Comparison of ENCODE assay signal across 18 cellular contexts in the genomic region with DNA sequence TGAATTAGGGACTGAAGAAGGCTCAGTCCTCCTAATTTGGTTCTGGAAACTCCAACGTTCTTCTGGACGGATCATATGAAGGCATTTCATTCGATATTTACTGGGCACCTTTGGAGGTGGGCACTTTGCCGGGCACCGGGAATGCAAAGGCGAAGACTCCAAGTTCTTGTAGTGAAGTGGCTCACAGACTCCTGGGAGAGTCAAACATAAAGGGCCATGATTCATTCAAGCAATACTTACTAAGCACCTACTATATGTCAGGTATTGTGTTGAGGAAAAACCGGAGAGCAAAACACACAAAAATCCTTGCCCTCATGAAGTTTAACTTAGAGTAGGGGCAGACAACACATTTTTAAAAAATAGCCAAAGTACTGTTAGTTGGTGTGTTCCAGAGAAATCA. TPM values are rescaled to one million over a fixed set of nuclear protein-coding genes. Genes with fewer than 3 reads are reported as not detected.
"Had no signal": no experiment of that assay in that cellular context is flagged by ENCODE, and none has a peak within 500 bp of the region (broad histone marks: within the 10 kb centered on the region; RNA-seq: fewer than 3 reads in every experiment).

No MANE protein-coding gene starts in this region.

- H3K9me3 ChIP-seq: ascending aorta, gastrocnemius medialis, heart right ventricle, thyroid gland, uterus had no signal

- H3K9me3 Mint-ChIP-seq: stimulated activated memory B cell treated with anti-CD40 and anti-IgM and Interleukin-4, amounts not matched to agents 10 μg/mL and 1 μg/mL and 100 μg/mL, for 72 hours; T-cell had no signal

- H3K27ac Mint-ChIP-seq: nephron; stimulated activated memory B cell treated with anti-CD40 and anti-IgM and Interleukin-4, amounts not matched to agents 10 μg/mL and 1 μg/mL and 100 μg/mL, for 72 hours; T-cell had no signal

- DNase-seq: activated CD4-positive, alpha-beta T cell treated with anti-CD3 and anti-CD28 coated beads for 1 hour; activated CD4-positive, alpha-beta T cell treated with anti-CD3 and anti-CD28 coated beads, Interleukin-2, amount 50 U/mL, for 4 hours; activated naive CD4-positive, alpha-beta T cell; activated T-cell treated with anti-CD3 and anti-CD28 coated beads for 4 hours; gastrocnemius medialis; heart right ventricle; left ventricle myocardium superior; stimulated activated CD4-positive, alpha-beta T cell treated with anti-CD3 and anti-CD28 coated beads, Interleukin-2, amount 100 ng/mL, for 48 hours; T-cell; T1000; uterus had no signal

- ATAC-seq: gastrocnemius medialis; heart right ventricle; left ventricle myocardium superior; stimulated activated memory B cell treated with anti-CD40 and anti-IgM and Interleukin-4, amounts not matched to agents 10 μg/mL and 1 μg/mL and 100 μg/mL, for 72 hours; T-cell had no signal

- H3K4me3 Mint-ChIP-seq: stimulated activated memory B cell treated with anti-CD40 and anti-IgM and Interleukin-4, amounts not matched to agents 10 μg/mL and 1 μg/mL and 100 μg/mL, for 72 hours; T-cell had no signal

- H3K36me3 ChIP-seq: ascending aorta, gastrocnemius medialis, heart right ventricle, thyroid gland, uterus had no signal

- H3K27me3 ChIP-seq: ascending aorta, thyroid gland had no signal

- H3K4me1 ChIP-seq: ascending aorta, gastrocnemius medialis, heart right ventricle, uterus had no signal

- H3K4me3 ChIP-seq: ascending aorta, gastrocnemius medialis, heart right ventricle, thyroid gland, uterus had no signal

- H3K27ac ChIP-seq: ascending aorta, gastrocnemius medialis, heart right ventricle, uterus had no signal

RNA-seq across cellular contexts. Expression of gene ERCC6L, which starts 17.0 kb away (rescaled TPM):
- total RNA-seq: ascending aorta, mesenteric fat pad had no signal

RNA-seq across cellular contexts. Expression of gene CITED1, which starts 49.9 kb away (rescaled TPM):
- total RNA-seq: ascending aorta, epithelial cell of proximal tubule, gastrocnemius medialis, kidney epithelial cell, left ventricle myocardium superior, T-cell had no signal
